12 cellular contexts compared by ENCODE assay signal in genomic region chr20:48841861-48842529, GRCh38. TPM values are rescaled to one million over a fixed set of nuclear protein-coding genes. Genes with fewer than 3 reads are reported as not detected.
DNase-seq lines count a peak whose midpoint lies in the region; ATAC-seq and TF ChIP-seq lines count a peak whose summit lies in the region.
"Had no signal": no experiment of that assay in that cellular context is flagged by ENCODE, and none has a peak within 500 bp of the region (broad histone marks: within the 10 kb centered on the region; RNA-seq: fewer than 3 reads in every experiment).

No MANE protein-coding gene starts in this region.

- peaks cover 7% of the 10 kb centered on the region for H3K27me3 Mint-ChIP-seq in brain

- H3K4me1 ChIP-seq in heart right ventricle: peaks cover 0 to 12% (median 5%) of the 10 kb centered on the region in 9 donors
- H3K4me1 ChIP-seq: adrenal gland, psoas muscle had no signal

- peak; percentile 75 for DNase-seq in Daoy (ENCODE audit: low read depth)
- peak; percentile 39 for DNase-seq in NCI-H446 treated with DMSO at 0.1 percent for 48 hours (lab: John Stamatoyannopoulos, UW)
- DNase-seq in myocyte (ENCODE audit: low read depth): peak; percentile 73
- no peak for DNase-seq in left colon
- DNase-seq in DMS 273 treated with DMSO at 0.1 percent for 48 hours (lab: John Stamatoyannopoulos, UW): no peak
- DNase-seq in heart right ventricle: no peak
- DNase-seq: adrenal gland, left lung, psoas muscle had no signal

- TF ChIP-seq CTCF in brain (conservative IDR thresholded peaks at IDR 0.05) (no peak), heart right ventricle (IDR thresholded peaks at IDR 0.05) (no peak)

- no peak overlapping the region for H3K4me3 ChIP-seq in heart right ventricle
- H3K4me3 ChIP-seq: adrenal gland, left lung, psoas muscle had no signal

- ATAC-seq in left colon (no peak), heart right ventricle (no peak), GM21381 (IDR thresholded peaks at IDR 0.05; ENCODE audit: unreplicated experiment) (no peak)
- ATAC-seq: left lung had no signal

- peaks cover 36% of the 10 kb centered on the region for H3K4me1 Mint-ChIP-seq in brain

- H3K4me3 Mint-ChIP-seq in brain: no peak overlapping the region
- H3K4me3 Mint-ChIP-seq: T-helper 1 cell treated with Interleukin-12 subunit alpha and Interleukin-12 subunit beta and Interleukin-4 antibody, amounts not matched to agents 30 μg/mL and 1 μg/mL, for 36 hours had no signal

- H3K27ac Mint-ChIP-seq in brain: peak overlapping the region in 3 of 5 experiments; percentile 51 to 87 (median 73)
- H3K27ac Mint-ChIP-seq: T-helper 1 cell treated with Interleukin-12 subunit alpha and Interleukin-12 subunit beta and Interleukin-4 antibody, amounts not matched to agents 30 μg/mL and 1 μg/mL, for 36 hours had no signal

- H3K27me3 ChIP-seq in heart right ventricle: no peaks in the 10 kb centered on the region
- H3K27me3 ChIP-seq: adrenal gland had no signal

- WGBS in heart right ventricle, 2 donors: 68 to 71% methylated on average over 4 of the region's 4 CpGs

- H3K36me3 Mint-ChIP-seq in brain: no peaks in the 10 kb centered on the region

- H3K36me3 ChIP-seq in heart right ventricle: no peaks in the 10 kb centered on the region
- H3K36me3 ChIP-seq: adrenal gland, left lung had no signal

- intact Hi-C loops in left colon (cut with DNase I, micrococcal nuclease): no loop called here
- intact Hi-C loops in heart right ventricle (cut with DNase I): no loop called here

- peaks cover 0 to 2% (median 0%) of the 10 kb centered on the region in 5 experiments for H3K9me3 Mint-ChIP-seq in brain
- H3K9me3 Mint-ChIP-seq: T-helper 1 cell treated with Interleukin-12 subunit alpha and Interleukin-12 subunit beta and Interleukin-4 antibody, amounts not matched to agents 30 μg/mL and 1 μg/mL, for 36 hours had no signal

- no peak overlapping the region for H3K27ac ChIP-seq in heart right ventricle
- H3K27ac ChIP-seq: adrenal gland, left lung, psoas muscle had no signal

- no peaks in the 10 kb centered on the region for H3K9me3 ChIP-seq in heart right ventricle
- H3K9me3 ChIP-seq: adrenal gland, left lung, psoas muscle had no signal

RNA-seq across cellular contexts. Expression of gene PREX1, which starts 14.2 kb away (rescaled TPM):
- 8.8 and 11.1 TPM in 2 replicates for total RNA-seq in Daoy (2014; rRNA removed; shearing (Covaris generic))
- polyA plus RNA-seq in brain (ENCODE audit: insufficient read depth, low read depth, low replicate concordance) (64.3 TPM), heart right ventricle (10 to 100 TPM in 1 of 2 donors, 1 to 10 TPM in 1; 9.0 to 11.9 TPM)
- total RNA-seq in myocyte (5.5 and 11.7 TPM in 2 replicates), left colon (10 to 100 TPM in 1 of 2 donors, 1 to 10 TPM in 1; 6.2 to 11.8 TPM), heart right ventricle (10 to 100 TPM in 4 of 10 donors, 1 to 10 TPM in 6; 4.6 to 23.4 (median 8.5) TPM)
- 0.95 TPM for polyA plus RNA-seq in myocyte (2012)

Comparison
In these comparisons a context has a peak if more than half of its experiments do, and no peak if none do; other contexts are left out.
1. DNase-seq: peak in Daoy (single experiment), NCI-H446 treated with DMSO at 0.1 percent for 48 hours (single experiment) and myocyte (single experiment); none in left colon (0 of 2), DMS 273 treated with DMSO at 0.1 percent for 48 hours (single experiment) and heart right ventricle (0 of 2).